Comparison of ENCODE assay signal across 40 cellular contexts in genomic region chr5:153533546-153533945, GRCh38. TPM values are rescaled to one million over a fixed set of nuclear protein-coding genes. Genes with fewer than 3 reads are reported as not detected.
"Had no signal": no experiment of that assay in that cellular context is flagged by ENCODE, and none has a peak within 500 bp of the region (broad histone marks: within the 10 kb centered on the region; RNA-seq: fewer than 3 reads in every experiment).

No MANE protein-coding gene starts in this region.

- H3K36me3 ChIP-seq: adrenal gland, ascending aorta, brain microvascular endothelial cell, breast epithelium, cardiac muscle cell had no signal

- H3K4me1 Mint-ChIP-seq: activated naive CD4-positive, alpha-beta T cell treated with anti-CD3 and anti-CD28 coated beads, Interleukin-2, amount 10 ng/mL, durations not matched to agents 7 days and 5 days; activated naive CD4-positive, alpha-beta T cell treated with anti-CD3 and anti-CD28 coated beads, Interleukin-2, amount 50 U/mL, for 24 hours; activated naive CD8-positive, alpha-beta T cell treated with anti-CD3 and anti-CD28 coated beads for 36 hours; activated naive CD8-positive, alpha-beta T cell treated with anti-CD3 and anti-CD28 coated beads, Interleukin-2, amount 10 ng/mL, durations not matched to agents 7 days and 5 days; activated naive CD8-positive, alpha-beta T cell treated with anti-CD3 and anti-CD28 coated beads, Interleukin-2, amount 50 U/mL, for 24 hours; activated T-helper 17 cell treated with anti-CD3 and anti-CD28 coated beads, Interleukin-2, amount 50 U/mL, for 72 hours; central memory CD8-positive, alpha-beta T cell had no signal

- H3K4me3 ChIP-seq: adrenal gland, body of pancreas, breast epithelium, cardiac muscle cell had no signal

- H3K36me3 Mint-ChIP-seq: activated naive CD4-positive, alpha-beta T cell treated with anti-CD3 and anti-CD28 coated beads, Interleukin-2, amount 10 ng/mL, durations not matched to agents 7 days and 5 days; activated naive CD4-positive, alpha-beta T cell treated with anti-CD3 and anti-CD28 coated beads, Interleukin-2, amount 50 U/mL, for 24 hours; activated naive CD4-positive, alpha-beta T cell treated with anti-CD3 and anti-CD28 coated beads, Interleukin-2, amount 50 U/mL, for 72 hours; activated naive CD8-positive, alpha-beta T cell; activated naive CD8-positive, alpha-beta T cell treated with anti-CD3 and anti-CD28 coated beads for 36 hours; activated naive CD8-positive, alpha-beta T cell treated with anti-CD3 and anti-CD28 coated beads, Interleukin-2, amount 10 ng/mL, durations not matched to agents 7 days and 5 days had no signal

- DNase-seq: activated effector memory CD4-positive, alpha-beta T cell treated with anti-CD3 and anti-CD28 coated beads, Interleukin-2, amount 50 U/mL, for 16 hours; activated effector memory CD4-positive, alpha-beta T cell treated with Interleukin-2 at 50 U/mL for 16 hours; activated gamma-delta T cell; activated gamma-delta T cell treated with Interleukin-2 at 50 U/mL for 16 hours; activated naive CD4-positive, alpha-beta T cell; activated naive CD4-positive, alpha-beta T cell treated with anti-CD3 and anti-CD28 coated beads for 36 hours; activated naive CD4-positive, alpha-beta T cell treated with anti-CD3 and anti-CD28 coated beads, Interleukin-2, amount 10 ng/mL, durations not matched to agents 7 days and 5 days; activated naive CD4-positive, alpha-beta T cell treated with anti-CD3 and anti-CD28 coated beads, Interleukin-2, amount 50 U/mL, for 16 hours; activated naive CD4-positive, alpha-beta T cell treated with Interleukin-2 at 50 U/mL for 16 hours; activated naive CD8-positive, alpha-beta T cell treated with anti-CD3 and anti-CD28 coated beads for 36 hours; activated naive CD8-positive, alpha-beta T cell treated with anti-CD3 and anti-CD28 coated beads, Interleukin-2, amount 10 ng/mL, durations not matched to agents 7 days and 5 days; activated naive CD8-positive, alpha-beta T cell treated with anti-CD3 and anti-CD28 coated beads, Interleukin-2, amount 50 U/mL, for 24 hours; activated T-cell treated with anti-CD3 and anti-CD28 coated beads for 4 hours; activated T-cell treated with anti-CD3 and anti-CD28 coated beads, Interleukin-2, amount 50 U/mL, for 1 hour; activated T-cell treated with anti-CD3 and anti-CD28 coated beads, Interleukin-2, amount 50 U/mL, for 24 hours; activated T-cell treated with anti-CD3 and anti-CD28 coated beads, Interleukin-2, amount 50 U/mL, for 4 hours; activated T-cell treated with anti-CD3 and anti-CD28 coated beads, Interleukin-2, amount 50 U/mL, for 48 hours; activated T-cell treated with anti-CD3 and anti-CD28 coated beads, Interleukin-2, amount 50 U/mL, for 72 hours; adrenal gland; amniotic stem cell; amygdala; anterior cingulate cortex; aorta; body of pancreas; brain microvascular endothelial cell; caudate nucleus; central memory CD4-positive, alpha-beta T cell; cerebellar nuclear complex had no signal

- H3K27me3 Mint-ChIP-seq: activated naive CD4-positive, alpha-beta T cell treated with anti-CD3 and anti-CD28 coated beads, Interleukin-2, amount 10 ng/mL, durations not matched to agents 7 days and 5 days; activated naive CD4-positive, alpha-beta T cell treated with anti-CD3 and anti-CD28 coated beads, Interleukin-2, amount 50 U/mL, for 24 hours; activated naive CD8-positive, alpha-beta T cell; activated naive CD8-positive, alpha-beta T cell treated with anti-CD3 and anti-CD28 coated beads for 36 hours; activated naive CD8-positive, alpha-beta T cell treated with anti-CD3 and anti-CD28 coated beads, Interleukin-2, amount 10 ng/mL, durations not matched to agents 7 days and 5 days; activated naive CD8-positive, alpha-beta T cell treated with anti-CD3 and anti-CD28 coated beads, Interleukin-2, amount 50 U/mL, for 24 hours; activated T-cell treated with anti-CD3 and anti-CD28 coated beads, Interleukin-2, amount 50 U/mL, for 24 hours; activated T-helper 17 cell treated with anti-CD3 and anti-CD28 coated beads, Interleukin-2, amount 50 U/mL, for 72 hours; brain; central memory CD8-positive, alpha-beta T cell had no signal

- H3K9me3 Mint-ChIP-seq: activated naive CD4-positive, alpha-beta T cell treated with anti-CD3 and anti-CD28 coated beads for 36 hours; activated naive CD4-positive, alpha-beta T cell treated with anti-CD3 and anti-CD28 coated beads, Interleukin-2, amount 10 ng/mL, durations not matched to agents 7 days and 5 days; activated naive CD4-positive, alpha-beta T cell treated with anti-CD3 and anti-CD28 coated beads, Interleukin-2, amount 50 U/mL, for 24 hours; activated naive CD8-positive, alpha-beta T cell treated with anti-CD3 and anti-CD28 coated beads for 36 hours; activated naive CD8-positive, alpha-beta T cell treated with anti-CD3 and anti-CD28 coated beads, Interleukin-2, amount 10 ng/mL, durations not matched to agents 7 days and 5 days; activated T-cell treated with anti-CD3 and anti-CD28 coated beads, Interleukin-2, amount 50 U/mL, for 24 hours; activated T-cell treated with anti-CD3 and anti-CD28 coated beads, Interleukin-2, amount 50 U/mL, for 4 hours; activated T-cell treated with anti-CD3 and anti-CD28 coated beads, Interleukin-2, amount 50 U/mL, for 72 hours; activated T-helper 1 cell treated with anti-CD3 and anti-CD28 coated beads, Interleukin-12 subunit alpha, Interleukin-12 subunit beta, Interleukin-2, Interleukin-4 antibody, amounts not matched to agents 30 ng/mL and 10 ng/mL and 1 ng/mL, durations not matched to agents 14 hours and 24 hours and 36 hours; activated T-helper 17 cell treated with anti-CD3 and anti-CD28 coated beads, Interleukin-2, amount 50 U/mL, for 72 hours; activated T-helper 2 cell treated with anti-CD3 and anti-CD28 coated beads, Interferon-gamma antibody, Interleukin-2, Interleukin-4, amounts not matched to agents 10 μg/mL and 5 μg/mL and 100 μg/mL, durations not matched to agents 14 hours and 24 hours and 36 hours; brain; central memory CD8-positive, alpha-beta T cell had no signal

- ATAC-seq: activated naive CD4-positive, alpha-beta T cell treated with anti-CD3 and anti-CD28 coated beads, Interleukin-2, amount 50 U/mL, for 72 hours; activated naive CD8-positive, alpha-beta T cell treated with anti-CD3 and anti-CD28 coated beads, Interleukin-2, amount 50 U/mL, for 24 hours; activated T-cell treated with anti-CD3 and anti-CD28 coated beads, Interleukin-2, amount 50 U/mL, for 4 hours; activated T-cell treated with anti-CD3 and anti-CD28 coated beads, Interleukin-2, amount 50 U/mL, for 72 hours; activated T-helper 17 cell treated with anti-CD3 and anti-CD28 coated beads, Interleukin-2, amount 50 U/mL, for 72 hours; body of pancreas had no signal

- H3K9me3 ChIP-seq: adrenal gland, ascending aorta, body of pancreas, breast epithelium had no signal

- H3K4me3 Mint-ChIP-seq: activated naive CD4-positive, alpha-beta T cell treated with anti-CD3 and anti-CD28 coated beads for 36 hours; activated naive CD4-positive, alpha-beta T cell treated with anti-CD3 and anti-CD28 coated beads, Interleukin-2, amount 10 ng/mL, durations not matched to agents 7 days and 5 days; activated naive CD4-positive, alpha-beta T cell treated with anti-CD3 and anti-CD28 coated beads, Interleukin-2, amount 50 U/mL, for 24 hours; activated naive CD8-positive, alpha-beta T cell; activated naive CD8-positive, alpha-beta T cell treated with anti-CD3 and anti-CD28 coated beads for 36 hours; activated naive CD8-positive, alpha-beta T cell treated with anti-CD3 and anti-CD28 coated beads, Interleukin-2, amount 10 ng/mL, durations not matched to agents 7 days and 5 days; activated naive CD8-positive, alpha-beta T cell treated with anti-CD3 and anti-CD28 coated beads, Interleukin-2, amount 50 U/mL, for 24 hours; activated T-cell treated with anti-CD3 and anti-CD28 coated beads, Interleukin-2, amount 50 U/mL, for 24 hours; activated T-cell treated with anti-CD3 and anti-CD28 coated beads, Interleukin-2, amount 50 U/mL, for 4 hours; activated T-cell treated with anti-CD3 and anti-CD28 coated beads, Interleukin-2, amount 50 U/mL, for 72 hours; activated T-helper 1 cell treated with anti-CD3 and anti-CD28 coated beads, Interleukin-12 subunit alpha, Interleukin-12 subunit beta, Interleukin-2, Interleukin-4 antibody, amounts not matched to agents 30 ng/mL and 10 ng/mL and 1 ng/mL, durations not matched to agents 14 hours and 24 hours and 36 hours; activated T-helper 17 cell treated with anti-CD3 and anti-CD28 coated beads, Interleukin-2, amount 50 U/mL, for 72 hours; brain; central memory CD8-positive, alpha-beta T cell had no signal

- H3K27me3 ChIP-seq: adrenal gland, ascending aorta, body of pancreas, brain microvascular endothelial cell, breast epithelium, cardiac muscle cell had no signal

- H3K27ac ChIP-seq: adrenal gland, body of pancreas, brain microvascular endothelial cell, breast epithelium, cardiac muscle cell had no signal

- H3K4me1 ChIP-seq: adrenal gland, body of pancreas, breast epithelium had no signal

- H3K27ac Mint-ChIP-seq: activated naive CD4-positive, alpha-beta T cell treated with anti-CD3 and anti-CD28 coated beads for 36 hours; activated naive CD4-positive, alpha-beta T cell treated with anti-CD3 and anti-CD28 coated beads, Interleukin-2, amount 10 ng/mL, durations not matched to agents 7 days and 5 days; activated naive CD4-positive, alpha-beta T cell treated with anti-CD3 and anti-CD28 coated beads, Interleukin-2, amount 50 U/mL, for 24 hours; activated naive CD4-positive, alpha-beta T cell treated with anti-CD3 and anti-CD28 coated beads, Interleukin-2, amount 50 U/mL, for 72 hours; activated naive CD8-positive, alpha-beta T cell; activated naive CD8-positive, alpha-beta T cell treated with anti-CD3 and anti-CD28 coated beads for 36 hours; activated naive CD8-positive, alpha-beta T cell treated with anti-CD3 and anti-CD28 coated beads, Interleukin-2, amount 10 ng/mL, durations not matched to agents 7 days and 5 days; activated naive CD8-positive, alpha-beta T cell treated with anti-CD3 and anti-CD28 coated beads, Interleukin-2, amount 50 U/mL, for 24 hours; activated T-cell treated with anti-CD3 and anti-CD28 coated beads, Interleukin-2, amount 50 U/mL, for 24 hours; activated T-cell treated with anti-CD3 and anti-CD28 coated beads, Interleukin-2, amount 50 U/mL, for 72 hours; activated T-helper 1 cell treated with anti-CD3 and anti-CD28 coated beads, Interleukin-12 subunit alpha, Interleukin-12 subunit beta, Interleukin-2, Interleukin-4 antibody, amounts not matched to agents 30 ng/mL and 10 ng/mL and 1 ng/mL, durations not matched to agents 14 hours and 24 hours and 36 hours; activated T-helper 17 cell treated with anti-CD3 and anti-CD28 coated beads, Interleukin-2, amount 50 U/mL, for 72 hours; activated T-helper 2 cell treated with anti-CD3 and anti-CD28 coated beads, Interferon-gamma antibody, Interleukin-2, Interleukin-4, amounts not matched to agents 10 μg/mL and 5 μg/mL and 100 μg/mL, durations not matched to agents 14 hours and 24 hours and 36 hours; brain had no signal

RNA-seq across cellular contexts. Expression of gene GRIA1, which starts 43.1 kb away (rescaled TPM):
- total RNA-seq: activated naive CD4-positive, alpha-beta T cell treated with anti-CD3 and anti-CD28 coated beads for 36 hours; activated naive CD4-positive, alpha-beta T cell treated with anti-CD3 and anti-CD28 coated beads, Interleukin-2, amount 50 U/mL, for 72 hours; activated naive CD8-positive, alpha-beta T cell treated with anti-CD3 and anti-CD28 coated beads for 36 hours; activated naive CD8-positive, alpha-beta T cell treated with anti-CD3 and anti-CD28 coated beads, Interleukin-2, amount 10 ng/mL, durations not matched to agents 7 days and 5 days; activated T-cell treated with anti-CD3 and anti-CD28 coated beads, Interleukin-2, amount 50 U/mL, for 4 hours; activated T-cell treated with anti-CD3 and anti-CD28 coated beads, Interleukin-2, amount 50 U/mL, for 72 hours; activated T-helper 1 cell treated with anti-CD3 and anti-CD28 coated beads, Interleukin-12 subunit alpha, Interleukin-12 subunit beta, Interleukin-2, Interleukin-4 antibody, amounts not matched to agents 30 ng/mL and 10 ng/mL and 1 ng/mL, durations not matched to agents 14 hours and 24 hours and 36 hours; activated T-helper 17 cell treated with anti-CD3 and anti-CD28 coated beads, Interleukin-2, amount 50 U/mL, for 72 hours; activated T-helper 2 cell treated with anti-CD3 and anti-CD28 coated beads, Interferon-gamma antibody, Interleukin-2, Interleukin-4, amounts not matched to agents 10 μg/mL and 5 μg/mL and 100 μg/mL, durations not matched to agents 14 hours and 24 hours and 36 hours; bronchial epithelial cell had no signal
